ENCODE assay signal across 1 cellular context in genomic region chr11:6455070-6455469, GRCh38.
TF ChIP-seq lines count a peak whose summit lies in the region.

No MANE protein-coding gene starts in this region.

TF ChIP-seq in WTC11, 78 proteins besides CTCF, POLR2A, EP300 and RAD21 (continued from another document):
- no peak for TF ChIP-seq ZSCAN18 (CRISPR knock-in tag; IDR thresholded peaks at IDR 0.05)
- no peak for TF ChIP-seq MLX (CRISPR knock-in tag; IDR thresholded peaks at IDR 0.05)
- no peak for TF ChIP-seq NFYB (CRISPR knock-in tag; conservative IDR thresholded peaks at IDR 0.05; ENCODE audit: low read depth)
- TF ChIP-seq AFF4 (CRISPR knock-in tag; IDR thresholded peaks at IDR 0.05; ENCODE audit: borderline replicate concordance) = no peak
- no peak for TF ChIP-seq CBFB (CRISPR knock-in tag; IDR thresholded peaks at IDR 0.05; ENCODE audit: low read depth)
- no peak for TF ChIP-seq HMGA2 (CRISPR knock-in tag; IDR thresholded peaks at IDR 0.05)
- TF ChIP-seq ATF6 (CRISPR knock-in tag; IDR thresholded peaks at IDR 0.05) = no peak
- TF ChIP-seq SP1 (CRISPR knock-in tag; conservative IDR thresholded peaks at IDR 0.05) = no peak
- TF ChIP-seq ZNF219 (CRISPR knock-in tag; IDR thresholded peaks at IDR 0.05; ENCODE audit: borderline replicate concordance) = no peak
- TF ChIP-seq GTF2I (CRISPR knock-in tag; conservative IDR thresholded peaks at IDR 0.05) = no peak
- TF ChIP-seq SMAD4 (CRISPR knock-in tag; IDR thresholded peaks at IDR 0.05) = no peak
- TF ChIP-seq CREM (CRISPR knock-in tag; IDR thresholded peaks at IDR 0.05) = no peak
- no peak for TF ChIP-seq FOXJ3 (CRISPR knock-in tag; IDR thresholded peaks at IDR 0.05; ENCODE audit: borderline replicate concordance)
- no peak for TF ChIP-seq TEAD4 (CRISPR knock-in tag; IDR thresholded peaks at IDR 0.05)
